8 cellular contexts compared by ENCODE assay signal in the genomic region with DNA sequence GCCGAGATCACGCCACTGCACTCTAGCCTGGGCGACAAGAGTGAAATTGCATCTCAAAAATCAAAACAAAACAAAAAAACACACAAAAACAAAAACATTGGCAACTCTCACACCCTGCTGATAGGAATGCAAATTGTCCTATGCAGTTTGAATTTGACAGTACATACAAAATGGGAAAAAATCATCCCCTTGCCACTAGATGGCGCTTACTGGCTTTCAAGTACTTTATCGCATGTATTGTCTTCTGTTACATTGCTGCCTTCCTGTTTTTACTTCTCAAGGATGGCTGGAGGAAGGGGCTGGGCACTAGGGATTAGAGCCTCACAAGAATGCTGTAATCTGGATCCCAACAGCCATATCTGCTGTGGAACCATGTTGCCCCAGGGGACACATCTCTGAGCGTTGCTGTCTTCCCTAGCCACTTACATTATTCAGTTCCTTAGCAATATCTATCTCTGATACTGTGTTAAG. TPM values are rescaled to one million over a fixed set of nuclear protein-coding genes. Genes with fewer than 3 reads are reported as not detected.
DNase-seq lines count a peak whose midpoint lies in the region; ATAC-seq, FAIRE-seq and TF ChIP-seq lines count a peak whose summit lies in the region.

No MANE protein-coding gene starts in this region.

- no peak overlapping the region for H3K56ac ChIP-seq in H9 (ENCODE audit: insufficient read length, low read depth, low read length)

- H3K79me2 ChIP-seq in H9 (ENCODE audit: insufficient read depth, low read length) (no peaks in the 10 kb centered on the region), endothelial cell of umbilical vein (ENCODE audit: control insufficient read depth, insufficient read depth, low read length) (no peaks in the 10 kb centered on the region)

- no peaks in the 10 kb centered on the region for H3K27me3 ChIP-seq in CD4-positive, alpha-beta T cell (ENCODE audit: control insufficient read depth, insufficient read depth, low read length)
- no peaks in the 10 kb centered on the region for H3K27me3 ChIP-seq in H9 (ENCODE audit: insufficient read depth, low read length)
- H3K27me3 ChIP-seq in endothelial cell of umbilical vein (ENCODE audit: control insufficient read depth in 2 of 2, insufficient read depth in 2 of 2, low read length in 2 of 2), result no peaks in the 10 kb centered on the region
- no peaks in the 10 kb centered on the region for H3K27me3 ChIP-seq in tibial artery

- no peak for TF ChIP-seq POLR2A in endothelial cell of umbilical vein (IDR thresholded peaks at IDR 0.05; ENCODE audit: low read depth, low read length)

- no peaks in the 10 kb centered on the region for H3K9me3 Mint-ChIP-seq in CD4-positive, alpha-beta T cell
- H3K9me3 Mint-ChIP-seq in H9 (no peaks in the 10 kb centered on the region), mesothelial cell of epicardium (no peaks in the 10 kb centered on the region)

- H3K23ac ChIP-seq in H9 (ENCODE audit: insufficient read length, low read depth, low read length), result no peak overlapping the region

- H3K27me3 Mint-ChIP-seq in CD4-positive, alpha-beta T cell, result no peaks in the 10 kb centered on the region
- H3K27me3 Mint-ChIP-seq in H9 (ENCODE audit: low read depth), result peaks cover 5% of the 10 kb centered on the region
- no peaks in the 10 kb centered on the region for H3K27me3 Mint-ChIP-seq in mesothelial cell of epicardium (ENCODE audit: low read depth)

- H4K5ac ChIP-seq in H9 (ENCODE audit: insufficient read length, low read depth, low read length), result no peak overlapping the region

- H2AK5ac ChIP-seq in H9 (ENCODE audit: insufficient read length, low read length), result no peak overlapping the region

- no peak overlapping the region for H2BK12ac ChIP-seq in H9 (ENCODE audit: insufficient read length, low read depth, low read length)

- POLR2A ChIA-PET in CD4-positive, alpha-beta T cell (lab: Charles Lee), result no interaction called here
- POLR2A ChIA-PET in endothelial cell of umbilical vein (lab: Charles Lee), result no interaction called here

- H3K18ac ChIP-seq in H9 (ENCODE audit: insufficient read length, low read depth, low read length), result no peak overlapping the region

- H3T11ph ChIP-seq in H9 (ENCODE audit: low read length), result no peak overlapping the region

- ATAC-seq in CD4-positive, alpha-beta T cell (ENCODE audit: poor library complexity), result peak; percentile 62
- ATAC-seq in HG03045 (IDR thresholded peaks at IDR 0.05; ENCODE audit: unreplicated experiment), result no peak

- FAIRE-seq in endothelial cell of umbilical vein (lab: Jason Lieb, UNC), result peak; percentile 98

- no peak overlapping the region for H3K14ac ChIP-seq in H9 (ENCODE audit: insufficient read depth, low read length)

- H4K91ac ChIP-seq in H9 (ENCODE audit: insufficient read length, low read depth, low read length), result no peak overlapping the region

- H2BK5ac ChIP-seq in H9 (ENCODE audit: insufficient read length, low read length), result no peak overlapping the region

- no CpG with 5 or more reads among the region's 6 CpGs for WGBS in H9 (ENCODE audit: extremely low coverage, insufficient read length, low lambda C conversion rate)

- H3K27ac Mint-ChIP-seq in CD4-positive, alpha-beta T cell, result no peak overlapping the region
- H3K27ac Mint-ChIP-seq in H9 (no peak overlapping the region), mesothelial cell of epicardium (no peak overlapping the region)

- no peak overlapping the region for H2BK20ac ChIP-seq in H9 (ENCODE audit: low read depth, low read length, poor library complexity, severe bottlenecking)

- H2AFZ ChIP-seq in H9 (ENCODE audit: low read length) (no peak overlapping the region), endothelial cell of umbilical vein (ENCODE audit: low read depth, low read length) (no peak overlapping the region)

- H3K27ac ChIP-seq in CD4-positive, alpha-beta T cell (ENCODE audit: low read depth, low read length), result no peak overlapping the region
- no peak overlapping the region for H3K27ac ChIP-seq in H9 (ENCODE audit: insufficient read length, low read depth, low read length)
- peak overlapping the region; percentile 46 for H3K27ac ChIP-seq in VCaP
- no peak overlapping the region for H3K27ac ChIP-seq in endothelial cell of umbilical vein (ENCODE audit: insufficient read depth, low read depth, low read length)
- H3K27ac ChIP-seq in tibial artery, result no peak overlapping the region

- peak in 5 of 10 experiments; percentile 9 to 32 (median 23) for DNase-seq in CD4-positive, alpha-beta T cell
- DNase-seq in H9 (peak; percentile 76), NCI-H345 (lab: John Stamatoyannopoulos, UW) (peak; percentile 67), endothelial cell of umbilical vein (ENCODE audit: low read depth, low spot score) (peak; percentile 92), mesothelial cell of epicardium (ENCODE audit: low spot score in 2 of 2, unreplicated experiment in 2 of 2) (no peak), tibial artery (peak in 1 of 2 donors; percentile 58)

- no peaks in the 10 kb centered on the region for H3K79me1 ChIP-seq in H9 (ENCODE audit: insufficient read depth, low read depth, low read length, poor library complexity, severe bottlenecking)

- no peaks in the 10 kb centered on the region for H3K23me2 ChIP-seq in H9 (ENCODE audit: insufficient read length, low read depth, low read length, poor library complexity, severe bottlenecking)

- no peak overlapping the region for H3K4me3 ChIP-seq in endothelial cell of umbilical vein (replicated peaks in 1 of 3; ENCODE audit: insufficient read depth in 1 of 3, low read depth in 1 of 3, low read length in 3 of 3)
- H3K4me3 ChIP-seq in tibial artery, result no peak overlapping the region

- intact Hi-C loops in CD4-positive, alpha-beta T cell (cut with DNase I, micrococcal nuclease), result loop anchor here (1.0 to 2.0 kb wide), 3 partner anchors 253 to 313 kb away; no protein-coding TSS in a partner anchor
- intact Hi-C loops in endothelial cell of umbilical vein (cut with micrococcal nuclease), result loop anchor here (1.0 to 10.0 kb wide), 6 partner anchors 40 to 356 kb away; no protein-coding TSS in a partner anchor
- intact Hi-C loops in tibial artery (cut with DNase I; ENCODE audit: low total_unique reads), result no loop called here

- CTCF ChIA-PET in CD4-positive, alpha-beta T cell (lab: Charles Lee), result interaction anchor here (1.0 to 2.4 kb wide), 2 partner anchors 88 to 280 kb away, joined by 4 to 6 read pairs; no protein-coding TSS in a partner anchor
- CTCF ChIA-PET in endothelial cell of umbilical vein (lab: Charles Lee), result interaction anchor here (0.7 to 1.9 kb wide), 9 partner anchors 8 to 312 kb away, joined by 3 to 11 read pairs (median 3); a partner anchor contains a TSS

- H3K9ac ChIP-seq in H9 (ENCODE audit: extremely low read depth, insufficient read length, low read length) (no peak overlapping the region), endothelial cell of umbilical vein (replicated peaks; ENCODE audit: extremely low read depth, insufficient read depth, low read length) (no peak overlapping the region)

- no peaks in the 10 kb centered on the region for H3K4me1 ChIP-seq in H9 (ENCODE audit: insufficient read depth, low read length)
- H3K4me1 ChIP-seq in endothelial cell of umbilical vein (ENCODE audit: control insufficient read depth, extremely low read depth, insufficient read depth, low read length), result peaks cover 2% of the 10 kb centered on the region
- no peaks in the 10 kb centered on the region for H3K4me1 ChIP-seq in tibial artery

- no peaks in the 10 kb centered on the region for H3K36me3 Mint-ChIP-seq in CD4-positive, alpha-beta T cell (ENCODE audit: low read depth)
- no peaks in the 10 kb centered on the region for H3K36me3 Mint-ChIP-seq in H9 (ENCODE audit: insufficient read depth in 1 of 3, low read depth in 3 of 3)
- no peaks in the 10 kb centered on the region for H3K36me3 Mint-ChIP-seq in mesothelial cell of epicardium

- H3K4me2 ChIP-seq in H9 (ENCODE audit: insufficient read depth, insufficient read length, low read length) (no peak overlapping the region), endothelial cell of umbilical vein (ENCODE audit: insufficient read depth, low read length) (no peak overlapping the region)

- no peaks in the 10 kb centered on the region for H4K20me1 ChIP-seq in H9 (ENCODE audit: control insufficient read depth, insufficient read depth, insufficient read length)
- H4K20me1 ChIP-seq in endothelial cell of umbilical vein (replicated peaks; ENCODE audit: control insufficient read depth, extremely low read depth, insufficient read depth, low read length), result no peaks in the 10 kb centered on the region

- no peak overlapping the region for H2BK15ac ChIP-seq in H9 (ENCODE audit: low read depth, low read length)

- H3K4ac ChIP-seq in H9 (ENCODE audit: low read depth, low read length), result no peak overlapping the region

- no peak overlapping the region for H2BK120ac ChIP-seq in H9 (ENCODE audit: low read depth, low read length, poor library complexity, severe bottlenecking)

- H4K8ac ChIP-seq in H9 (replicated peaks; ENCODE audit: insufficient read length, low read depth, low read length), result no peak overlapping the region

- no peaks in the 10 kb centered on the region for H3K9me3 ChIP-seq in CD4-positive, alpha-beta T cell (ENCODE audit: control insufficient read depth, low read length)
- H3K9me3 ChIP-seq in H9 (ENCODE audit: control insufficient read depth, low read depth, low read length), result no peaks in the 10 kb centered on the region
- H3K9me3 ChIP-seq in endothelial cell of umbilical vein (replicated peaks; ENCODE audit: control insufficient read depth, insufficient read depth, low read length), result no peaks in the 10 kb centered on the region
- no peaks in the 10 kb centered on the region for H3K9me3 ChIP-seq in tibial artery

- TF ChIP-seq CTCF in CD4-positive, alpha-beta T cell (IDR thresholded peaks at IDR 0.05), result peak; percentile 79
- TF ChIP-seq CTCF in H9 (conservative IDR thresholded peaks at IDR 0.05), result peak; percentile 93
- peak; percentile 80 for TF ChIP-seq CTCF in VCaP (conservative IDR thresholded peaks at IDR 0.05)
- peak; percentile 72 to 75 for TF ChIP-seq CTCF in endothelial cell of umbilical vein (IDR thresholded peaks at IDR 0.05; ENCODE audit: extremely low read depth in 1 of 2, insufficient read depth in 1 of 2, low read depth in 1 of 2, low read length in 2 of 2)
- TF ChIP-seq CTCF in mesothelial cell of epicardium (IDR thresholded peaks at IDR 0.05; ENCODE audit: unreplicated experiment), result peak; percentile 86
- TF ChIP-seq CTCF in tibial artery (IDR thresholded peaks at IDR 0.05), result peak; percentile 85 to 94

- no peaks in the 10 kb centered on the region for H3K4me1 Mint-ChIP-seq in CD4-positive, alpha-beta T cell (ENCODE audit: low read depth)
- no peaks in the 10 kb centered on the region for H3K4me1 Mint-ChIP-seq in H9
- H3K4me1 Mint-ChIP-seq in mesothelial cell of epicardium, result no peaks in the 10 kb centered on the region

- dilution Hi-C loops in endothelial cell of umbilical vein (cut with MboI; ENCODE audit: extremely low pct_ligation_motif_present, low sequenced_read_pairs), result no loop called here

- BruUV-seq in endothelial cell of umbilical vein (replicated peaks; lab: Mats Ljungman, UMichigan), result no TSS peak

- H3K9me1 ChIP-seq in endothelial cell of umbilical vein (replicated peaks; ENCODE audit: control insufficient read depth, extremely low read depth, insufficient read depth, low read length), result no peaks in the 10 kb centered on the region

- no peak overlapping the region for H3K4me3 Mint-ChIP-seq in CD4-positive, alpha-beta T cell
- H3K4me3 Mint-ChIP-seq in H9, result no peak overlapping the region
- no peak overlapping the region for H3K4me3 Mint-ChIP-seq in mesothelial cell of epicardium

- H3K36me3 ChIP-seq in endothelial cell of umbilical vein (ENCODE audit: control insufficient read depth in 2 of 2, extremely low read depth in 1 of 2, insufficient read depth in 2 of 2, low read length in 2 of 2) (no peaks in the 10 kb centered on the region), tibial artery (no peaks in the 10 kb centered on the region)

RNA-seq across cellular contexts. Expression of a gene that starts 59.4 kb away (rescaled TPM):
- total RNA-seq in CD4-positive, alpha-beta T cell, result not detected
- total RNA-seq in H9 (2021) (3.4 and 4.8 TPM in 2 replicates), endothelial cell of umbilical vein (18.8 and 20.7 TPM in 2 replicates), mesothelial cell of epicardium (0.67 to 0.84 TPM (median 0.82 TPM) in 3 replicates)
- 5.4 and 8.7 TPM in 2 replicates for polyA plus RNA-seq in endothelial cell of umbilical vein
- 3.1 and 5.6 TPM in 2 replicates for polyA plus RNA-seq in endothelial cell of umbilical vein (2011; cell fraction: cytosol; rRNA removed)
- 4.2 and 4.4 TPM in 2 replicates for polyA plus RNA-seq in endothelial cell of umbilical vein (2011; cell fraction: nucleus; rRNA removed)
- polyA plus RNA-seq in endothelial cell of umbilical vein (2012), result 9.8 and 17.1 TPM in 2 replicates
- polyA minus RNA-seq in endothelial cell of umbilical vein, result 2.4 and 3.9 TPM in 2 replicates
- polyA minus RNA-seq in endothelial cell of umbilical vein (2011; cell fraction: cytosol; rRNA and poly(A)+ RNA removed), result 9.6 TPM
- polyA minus RNA-seq in endothelial cell of umbilical vein (2011; cell fraction: nucleus; rRNA and poly(A)+ RNA removed), result 2.4 and 5.2 TPM in 2 replicates

Comparison
In these comparisons a context has a peak if more than half of its experiments do, and no peak if none do; other contexts are left out.
1. DNase-seq: peak in H9 (single experiment), NCI-H345 (single experiment) and endothelial cell of umbilical vein (single experiment); none in mesothelial cell of epicardium (0 of 2).
2. Peak in every context shown above with its lines, with median percentiles within 50 percentile points of each other: CTCF ChIP-seq.